ENCODE assay signal across 1 cellular context in genomic region chr2:27370816-27371620, GRCh38.
TF ChIP-seq lines count a peak whose summit lies in the region.

No MANE protein-coding gene starts in this region.

TF ChIP-seq in K562, 482 proteins besides CTCF, POLR2A, EP300 and RAD21 (continued from another document and continues in another):
- TF ChIP-seq PBX2 (CRISPR knock-in tag; IDR thresholded peaks at IDR 0.05; ENCODE audit: low read depth) (no peak), PBX2 (tag; conservative IDR thresholded peaks at IDR 0.05; ENCODE audit: low read depth) (peak; percentile 76), SP1 (CRISPR knock-in tag; IDR thresholded peaks at IDR 0.05) (no peak), TCF15 (CRISPR knock-in tag; IDR thresholded peaks at IDR 0.05) (no peak), POLR2G (IDR thresholded peaks at IDR 0.05; ENCODE audit: low read depth, low read length) (0 out of 2 replicates have a peak, but pooled peaks have one; percentile 5), ATF1 (CRISPR knock-in tag; IDR thresholded peaks at IDR 0.05) (no peak), ATF1 (tag; IDR thresholded peaks at IDR 0.05) (no peak), PHF21A (IDR thresholded peaks at IDR 0.05; ENCODE audit: borderline replicate concordance, low read depth) (no peak), KDM4B (IDR thresholded peaks at IDR 0.05; ENCODE audit: borderline replicate concordance in 2 of 2, low read depth in 1 of 2) (0 out of 4 replicates have a peak, but pooled peaks of 1 of the 2 experiments have one; percentile 38), PYGO2 (tag; IDR thresholded peaks at IDR 0.05) (no peak), SREBF2 (CRISPR knock-in tag; IDR thresholded peaks at IDR 0.05) (peak; percentile 56; the same call in 1 of the 2 replicates), FOXM1 (IDR thresholded peaks at IDR 0.05; ENCODE audit: low read depth) (no peak), FOXM1 (CRISPR knock-in tag; IDR thresholded peaks at IDR 0.05; ENCODE audit: low read depth) (no peak), BHLHE40 (IDR thresholded peaks at IDR 0.05; ENCODE audit: low read length) (no peak), NRF1 (conservative IDR thresholded peaks at IDR 0.05 in 1 of 2, IDR thresholded peaks at IDR 0.05 in 1 of 2) (0 out of 4 replicates have a peak, but pooled peaks of 1 of the 2 experiments have one; percentile 33), ZNF583 (CRISPR knock-in tag; IDR thresholded peaks at IDR 0.05) (no peak), ELF2 (CRISPR knock-in tag; IDR thresholded peaks at IDR 0.05) (peak; percentile 58; the same call in 1 of the 2 replicates), ZBTB40 (IDR thresholded peaks at IDR 0.05) (peak; percentile 71), ZBTB40 (CRISPR knock-in tag; IDR thresholded peaks at IDR 0.05) (no peak), XRCC5 (IDR thresholded peaks at IDR 0.05; ENCODE audit: low read depth, low read length) (no peak), GTF2A2 (tag; IDR thresholded peaks at IDR 0.05) (no peak), TRIM24 (IDR thresholded peaks at IDR 0.05) (no peak), XRCC4 (IDR thresholded peaks at IDR 0.05; ENCODE audit: extremely low read depth, insufficient read depth, insufficient read length) (no peak), RBBP5 (IDR thresholded peaks at IDR 0.05; ENCODE audit: borderline replicate concordance, insufficient read depth, low read length, poor library complexity, severe bottlenecking) (no peak), ETV6 (IDR thresholded peaks at IDR 0.05; ENCODE audit: borderline replicate concordance in 1 of 2, low read depth in 2 of 2, low read length in 1 of 2) (peak; percentile 83 to 92), ETV6 (CRISPR knock-in tag; IDR thresholded peaks at IDR 0.05; ENCODE audit: borderline replicate concordance) (no peak; the same call in 1 of the 2 replicates), LEF1 (IDR thresholded peaks at IDR 0.05) (peak; percentile 46; the same call in 1 of the 2 replicates), TRIM28 (IDR thresholded peaks at IDR 0.05) (no peak), KDM5B (IDR thresholded peaks at IDR 0.05; ENCODE audit: insufficient replicate concordance, low read depth, low read length) (peak; percentile 53), NFXL1 (CRISPR knock-in tag; IDR thresholded peaks at IDR 0.05) (no peak), ZNF445 (CRISPR knock-in tag; IDR thresholded peaks at IDR 0.05; ENCODE audit: low read depth) (no peak), ZNF263 (CRISPR knock-in tag; IDR thresholded peaks at IDR 0.05; ENCODE audit: borderline replicate concordance) (no peak), MGA (IDR thresholded peaks at IDR 0.05) (peak; percentile 94)
- TF ChIP-seq, protein P1, sequence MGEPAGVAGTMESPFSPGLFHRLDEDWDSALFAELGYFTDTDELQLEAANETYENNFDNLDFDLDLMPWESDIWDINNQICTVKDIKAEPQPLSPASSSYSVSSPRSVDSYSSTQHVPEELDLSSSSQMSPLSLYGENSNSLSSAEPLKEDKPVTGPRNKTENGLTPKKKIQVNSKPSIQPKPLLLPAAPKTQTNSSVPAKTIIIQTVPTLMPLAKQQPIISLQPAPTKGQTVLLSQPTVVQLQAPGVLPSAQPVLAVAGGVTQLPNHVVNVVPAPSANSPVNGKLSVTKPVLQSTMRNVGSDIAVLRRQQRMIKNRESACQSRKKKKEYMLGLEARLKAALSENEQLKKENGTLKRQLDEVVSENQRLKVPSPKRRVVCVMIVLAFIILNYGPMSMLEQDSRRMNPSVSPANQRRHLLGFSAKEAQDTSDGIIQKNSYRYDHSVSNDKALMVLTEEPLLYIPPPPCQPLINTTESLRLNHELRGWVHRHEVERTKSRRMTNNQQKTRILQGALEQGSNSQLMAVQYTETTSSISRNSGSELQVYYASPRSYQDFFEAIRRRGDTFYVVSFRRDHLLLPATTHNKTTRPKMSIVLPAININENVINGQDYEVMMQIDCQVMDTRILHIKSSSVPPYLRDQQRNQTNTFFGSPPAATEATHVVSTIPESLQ (CRISPR knock-in tag; IDR thresholded peaks at IDR 0.05): peak; percentile 67
